ENCODE assay signal across 1 cellular context in genomic region chr7:122577449-122578003, GRCh38.
TF ChIP-seq lines count a peak whose summit lies in the region.

No MANE protein-coding gene starts in this region.

TF ChIP-seq in GM12878, 131 proteins besides CTCF, POLR2A, EP300 and RAD21 (continues in another document):
- TF ChIP-seq ZBTB40 (IDR thresholded peaks at IDR 0.05; ENCODE audit: borderline replicate concordance) (peak; percentile 75; the same call in 1 of the 2 replicates), REST (IDR thresholded peaks at IDR 0.05; ENCODE audit: low read depth, low read length) (no peak), TCF3 (IDR thresholded peaks at IDR 0.05; ENCODE audit: borderline replicate concordance, insufficient read depth, low read depth, low read length) (no peak), ZNF592 (IDR thresholded peaks at IDR 0.05) (no peak), PAX8 (IDR thresholded peaks at IDR 0.05) (no peak), NFIC (IDR thresholded peaks at IDR 0.05; ENCODE audit: low read depth, low read length) (no peak), SIX5 (IDR thresholded peaks at IDR 0.05; ENCODE audit: low read depth, low read length, severe bottlenecking) (no peak), EGR1 (IDR thresholded peaks at IDR 0.05; ENCODE audit: borderline replicate concordance in 1 of 2, low read depth in 2 of 2, low read length in 2 of 2) (no peak), FOXM1 (IDR thresholded peaks at IDR 0.05; ENCODE audit: low read depth, low read length) (no peak), NR2C1 (IDR thresholded peaks at IDR 0.05) (no peak), E2F4 (IDR thresholded peaks at IDR 0.05; ENCODE audit: low read depth, low read length) (no peak), CBX3 (IDR thresholded peaks at IDR 0.05; ENCODE audit: borderline replicate concordance, low read depth) (no peak), ZBTB4 (CRISPR knock-in tag; IDR thresholded peaks at IDR 0.05) (no peak), IKZF1 (conservative IDR thresholded peaks at IDR 0.05) (no peak), E4F1 (IDR thresholded peaks at IDR 0.05; ENCODE audit: borderline replicate concordance, partially characterized antibody) (no peak), HDAC2 (IDR thresholded peaks at IDR 0.05) (no peak), TARDBP (IDR thresholded peaks at IDR 0.05; ENCODE audit: borderline replicate concordance) (no peak), EED (IDR thresholded peaks at IDR 0.05; ENCODE audit: low read depth) (no peak), BHLHE40 (IDR thresholded peaks at IDR 0.05; ENCODE audit: borderline replicate concordance in 1 of 2, low read depth in 2 of 2, low read length in 1 of 2) (no peak), ATF3 (IDR thresholded peaks at IDR 0.05; ENCODE audit: borderline replicate concordance, extremely low read depth, low read depth, low read length) (no peak), HDGF (IDR thresholded peaks at IDR 0.05) (no peak), JUND (IDR thresholded peaks at IDR 0.05; ENCODE audit: low read depth, low read length) (no peak), NR2F1 (conservative IDR thresholded peaks at IDR 0.05) (no peak), SMAD5 (IDR thresholded peaks at IDR 0.05; ENCODE audit: low read depth) (no peak), IRF5 (IDR thresholded peaks at IDR 0.05; ENCODE audit: borderline replicate concordance) (no peak), ZZZ3 (IDR thresholded peaks at IDR 0.05; ENCODE audit: control insufficient read depth, insufficient read length, low read depth) (no peak), E2F8 (IDR thresholded peaks at IDR 0.05; ENCODE audit: low read depth, partially characterized antibody) (no peak), ZNF274 (IDR thresholded peaks at IDR 0.05; ENCODE audit: insufficient read depth, insufficient read length) (no peak), JUNB (IDR thresholded peaks at IDR 0.05) (no peak), GATAD2B (conservative IDR thresholded peaks at IDR 0.05; ENCODE audit: low read depth) (no peak), BRCA1 (IDR thresholded peaks at IDR 0.05; ENCODE audit: low read depth, low read length) (no peak), FOXK2 (IDR thresholded peaks at IDR 0.05) (no peak), IKZF2 (IDR thresholded peaks at IDR 0.05) (no peak), CREM (IDR thresholded peaks at IDR 0.05; ENCODE audit: low read depth) (no peak), TBL1XR1 (IDR thresholded peaks at IDR 0.05; ENCODE audit: low read depth, low read length) (no peak)
